In the genomic region with DNA sequence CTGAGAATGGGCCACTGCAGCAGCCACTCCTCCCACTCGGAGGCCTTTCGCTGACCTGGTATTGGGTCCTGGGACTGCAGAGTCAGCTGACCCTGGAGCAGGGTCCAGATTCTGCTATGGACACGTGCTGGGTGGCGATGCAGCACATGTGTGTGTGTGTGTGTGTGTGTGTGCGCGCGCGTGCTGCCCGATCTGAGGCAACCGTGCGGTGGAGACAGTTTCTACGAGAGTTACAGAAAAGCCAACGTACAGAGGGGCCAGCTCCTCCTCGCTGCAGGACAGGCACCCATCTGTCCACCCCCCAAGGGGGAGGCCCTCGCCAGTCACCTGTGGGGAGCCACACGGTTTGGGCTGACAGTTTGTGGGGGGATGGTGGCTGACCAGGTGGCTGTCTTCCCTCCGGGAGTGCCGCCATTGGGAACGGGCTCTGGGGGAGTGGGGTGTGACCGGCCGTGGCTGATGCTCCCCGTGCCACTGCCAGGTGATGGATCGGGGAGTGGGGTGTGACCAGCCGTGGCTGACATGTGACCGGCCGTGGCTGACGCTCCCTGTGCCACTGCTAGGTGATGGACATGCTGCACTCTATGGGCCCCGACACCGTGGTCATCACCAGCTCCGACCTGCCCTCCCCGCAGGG, we compare ENCODE assay signal across 25 cellular contexts.
"Had no signal": no experiment of that assay in that cellular context is flagged by ENCODE, and none has a peak within 500 bp of the region (broad histone marks: within the 10 kb centered on the region; RNA-seq: fewer than 3 reads in every experiment).

No MANE protein-coding gene starts in this region.

- H3K9me3 ChIP-seq: left ventricle myocardium inferior, mucosa of descending colon, pancreas, prostate gland, sigmoid colon, spleen, suprapubic skin, thoracic aorta, tibial artery, vagina had no signal

- H3K4me1 Mint-ChIP-seq: naive thymus-derived CD4-positive, alpha-beta T cell; stimulated activated effector memory CD8-positive, alpha-beta T cell treated with anti-CD3 and anti-CD28 coated beads, Interleukin-12 subunit alpha, Interleukin-12 subunit beta, amount 100 ng/mL, for 72 hours had no signal

- H3K4me3 Mint-ChIP-seq: naive thymus-derived CD4-positive, alpha-beta T cell; natural killer cell treated with Interleukin-12 subunit alpha and Interleukin-12 subunit beta and Interleukin-15 and Interleukin-18, amount 100 ng/mL, for 72 hours; stimulated activated effector memory CD8-positive, alpha-beta T cell treated with anti-CD3 and anti-CD28 coated beads, Interleukin-12 subunit alpha, Interleukin-12 subunit beta, amount 100 ng/mL, for 72 hours; stimulated activated naive CD8-positive, alpha-beta T cell treated with anti-CD3 and anti-CD28 coated beads, Interleukin-15, Interleukin-2, amounts not matched to agents 100 ng/mL and 50 ng/mL, for 24 hours; type B pancreatic cell had no signal

- H3K27me3 Mint-ChIP-seq: naive thymus-derived CD4-positive, alpha-beta T cell; natural killer cell treated with Interleukin-12 subunit alpha and Interleukin-12 subunit beta and Interleukin-15 and Interleukin-18, amount 100 ng/mL, for 72 hours; stimulated activated naive CD8-positive, alpha-beta T cell treated with anti-CD3 and anti-CD28 coated beads, Interleukin-15, Interleukin-2, amounts not matched to agents 100 ng/mL and 50 ng/mL, for 24 hours; type B pancreatic cell had no signal

- H3K36me3 Mint-ChIP-seq: natural killer cell treated with Interleukin-12 subunit alpha and Interleukin-12 subunit beta and Interleukin-15 and Interleukin-18, amount 100 ng/mL, for 72 hours had no signal

- H3K9me3 Mint-ChIP-seq: naive thymus-derived CD4-positive, alpha-beta T cell; natural killer cell treated with Interleukin-12 subunit alpha and Interleukin-12 subunit beta and Interleukin-15 and Interleukin-18, amount 100 ng/mL, for 72 hours; stimulated activated effector memory CD8-positive, alpha-beta T cell treated with anti-CD3 and anti-CD28 coated beads, Interleukin-12 subunit alpha, Interleukin-12 subunit beta, amount 100 ng/mL, for 72 hours; stimulated activated naive CD8-positive, alpha-beta T cell treated with anti-CD3 and anti-CD28 coated beads, Interleukin-15, Interleukin-2, amounts not matched to agents 100 ng/mL and 50 ng/mL, for 24 hours; type B pancreatic cell had no signal

- DNase-seq: islet precursor cell; left ventricle myocardium inferior; midbrain; mucosa of descending colon; naive thymus-derived CD4-positive, alpha-beta T cell; nucleus accumbens; posterior cingulate gyrus; retina; right cardiac atrium; sigmoid colon; small intestine; spleen; stimulated activated CD4-positive, alpha-beta T cell treated with anti-CD3 and anti-CD28 coated beads, Interleukin-4, amount 100 ng/mL, for 24 hours; stimulated activated naive CD4-positive, alpha-beta T cell; tibial artery had no signal

- H3K4me3 ChIP-seq: left ventricle myocardium inferior, lung, mucosa of descending colon, pancreas, prostate gland, sigmoid colon, spleen, suprapubic skin, thoracic aorta, tibial artery, vagina had no signal

- ATAC-seq: mucosa of descending colon; naive thymus-derived CD4-positive, alpha-beta T cell; natural killer cell treated with Interleukin-12 subunit alpha and Interleukin-12 subunit beta and Interleukin-15 and Interleukin-18, amount 100 ng/mL, for 72 hours; right cardiac atrium; stimulated activated effector memory CD8-positive, alpha-beta T cell treated with anti-CD3 and anti-CD28 coated beads, Interleukin-12 subunit alpha, Interleukin-12 subunit beta, amount 100 ng/mL, for 72 hours had no signal

- H3K27me3 ChIP-seq: pancreas, sigmoid colon, spleen, suprapubic skin, tibial artery, vagina had no signal

- H3K27ac ChIP-seq: left ventricle myocardium inferior, pancreas, prostate gland, sigmoid colon, spleen, suprapubic skin, thoracic aorta, tibial artery, vagina had no signal

- H3K27ac Mint-ChIP-seq: naive thymus-derived CD4-positive, alpha-beta T cell; natural killer cell treated with Interleukin-12 subunit alpha and Interleukin-12 subunit beta and Interleukin-15 and Interleukin-18, amount 100 ng/mL, for 72 hours; stimulated activated effector memory CD8-positive, alpha-beta T cell treated with anti-CD3 and anti-CD28 coated beads, Interleukin-12 subunit alpha, Interleukin-12 subunit beta, amount 100 ng/mL, for 72 hours; stimulated activated naive CD8-positive, alpha-beta T cell treated with anti-CD3 and anti-CD28 coated beads, Interleukin-15, Interleukin-2, amounts not matched to agents 100 ng/mL and 50 ng/mL, for 24 hours; type B pancreatic cell had no signal
